In genomic region chr17:7436556-7437368, GRCh38 we compare ENCODE assay signal across 8 cellular contexts. TPM values are rescaled to one million over a fixed set of nuclear protein-coding genes. Genes with fewer than 3 reads are reported as not detected.
DNase-seq lines count a peak whose midpoint lies in the region; ATAC-seq, FAIRE-seq and TF ChIP-seq lines count a peak whose summit lies in the region.

No MANE protein-coding gene starts in this region.

- POLR2A ChIA-PET in naive thymus-derived CD8-positive, alpha-beta T cell (lab: Charles Lee) = interaction anchor here (0.5 to 8.3 kb wide), 33 partner anchors 8 to 250 kb away, joined by 3 to 133 read pairs (median 6); partner anchors contain the start of genes ACAP1, CHRNB1, NLGN2 and PHF23

- ATAC-seq in naive thymus-derived CD8-positive, alpha-beta T cell = peak; percentile 68
- peak; percentile 68 for ATAC-seq in stimulated activated memory B cell treated with anti-CD40 and anti-IgM and Interleukin-4, amounts not matched to agents 10 μg/mL and 1 μg/mL and 100 μg/mL, for 72 hours
- ATAC-seq in HG03342 (IDR thresholded peaks at IDR 0.05; ENCODE audit: unreplicated experiment) = no peak

- no peaks in the 10 kb centered on the region for H3K9me3 Mint-ChIP-seq in naive thymus-derived CD8-positive, alpha-beta T cell
- no peaks in the 10 kb centered on the region for H3K9me3 Mint-ChIP-seq in stimulated activated memory B cell treated with anti-CD40 and anti-IgM and Interleukin-4, amounts not matched to agents 10 μg/mL and 1 μg/mL and 100 μg/mL, for 72 hours

- TF ChIP-seq CTCF in fibroblast of pulmonary artery (IDR thresholded peaks at IDR 0.05; ENCODE audit: low read length, missing control alignments) = peak; percentile 33

- no peaks in the 10 kb centered on the region for H3K36me3 Mint-ChIP-seq in naive thymus-derived CD8-positive, alpha-beta T cell
- H3K36me3 Mint-ChIP-seq in stimulated activated memory B cell treated with anti-CD40 and anti-IgM and Interleukin-4, amounts not matched to agents 10 μg/mL and 1 μg/mL and 100 μg/mL, for 72 hours = peaks cover 21% of the 10 kb centered on the region

- FAIRE-seq in HTR-8/SVneo (lab: Jason Lieb, UNC) = peak; percentile 73

- H3K27ac Mint-ChIP-seq in naive thymus-derived CD8-positive, alpha-beta T cell = peak overlapping the region; percentile 83 to 99 (median 98)
- H3K27ac Mint-ChIP-seq in stimulated activated memory B cell treated with anti-CD40 and anti-IgM and Interleukin-4, amounts not matched to agents 10 μg/mL and 1 μg/mL and 100 μg/mL, for 72 hours = peak overlapping the region; percentile 81

- DNase-seq in DMS153 (lab: John Stamatoyannopoulos, UW) (peak; percentile 73), HTR-8/SVneo (ENCODE audit: insufficient read length, low spot score) (peak; percentile 76), RPMI7951 (ENCODE audit: low read depth) (peak; percentile 61), fibroblast of pulmonary artery (ENCODE audit: low read depth) (peak; percentile 78)
- peak; percentile 50 to 71 for DNase-seq in activated T-helper 1 cell treated with anti-CD3 and anti-CD28 coated beads, Interleukin-2, amount 50 U/mL, for 16 hours (ENCODE audit: low read depth in 1 of 2, low spot score in 1 of 2)
- DNase-seq in naive thymus-derived CD8-positive, alpha-beta T cell = peak; percentile 71 to 87 (median 82)

- peaks cover 22 to 51% (median 43%) of the 10 kb centered on the region in 4 donors for H3K4me1 Mint-ChIP-seq in naive thymus-derived CD8-positive, alpha-beta T cell
- H3K4me1 Mint-ChIP-seq in stimulated activated memory B cell treated with anti-CD40 and anti-IgM and Interleukin-4, amounts not matched to agents 10 μg/mL and 1 μg/mL and 100 μg/mL, for 72 hours = peaks cover 43% of the 10 kb centered on the region

- H3K27me3 Mint-ChIP-seq in naive thymus-derived CD8-positive, alpha-beta T cell = peaks cover 5 to 34% (median 15%) of the 10 kb centered on the region in 5 donors
- peaks cover 36% of the 10 kb centered on the region for H3K27me3 Mint-ChIP-seq in stimulated activated memory B cell treated with anti-CD40 and anti-IgM and Interleukin-4, amounts not matched to agents 10 μg/mL and 1 μg/mL and 100 μg/mL, for 72 hours

- peak overlapping the region; percentile 90 to 98 (median 95) for H3K4me3 Mint-ChIP-seq in naive thymus-derived CD8-positive, alpha-beta T cell
- H3K4me3 Mint-ChIP-seq in stimulated activated memory B cell treated with anti-CD40 and anti-IgM and Interleukin-4, amounts not matched to agents 10 μg/mL and 1 μg/mL and 100 μg/mL, for 72 hours = peak overlapping the region; percentile 90

- peak overlapping the region; percentile 25 for H3K4me3 ChIP-seq in fibroblast of pulmonary artery (replicated peaks; ENCODE audit: low read depth, low read length)

RNA-seq across cellular contexts. Expression of gene TMEM102, which starts 1.5 kb away (rescaled TPM):
- 2.9 and 5.5 TPM in 2 replicates for total RNA-seq in RPMI7951 (2014; rRNA removed; shearing (Covaris generic))
- total RNA-seq in naive thymus-derived CD8-positive, alpha-beta T cell = 10 to 100 TPM; 12.2 to 12.8 TPM
- polyA plus RNA-seq in naive thymus-derived CD8-positive, alpha-beta T cell = 10 to 100 TPM in 2 of 3 donors, 1 to 10 TPM in 1; 9.8 to 19.1 (median 12.1) TPM

RNA-seq across cellular contexts. Expression of gene FGF11, which starts 2.5 kb away (rescaled TPM):
- total RNA-seq in RPMI7951 (2014; rRNA removed; shearing (Covaris generic)) = 2.0 and 4.1 TPM in 2 replicates
- total RNA-seq in naive thymus-derived CD8-positive, alpha-beta T cell = 1 to 10 TPM; 2.4 to 3.0 TPM
- polyA plus RNA-seq in naive thymus-derived CD8-positive, alpha-beta T cell = under 1 TPM; 0.10 to 0.32 (median 0.22) TPM

RNA-seq across cellular contexts. Expression of gene CHRNB1, which starts 8.1 kb away (rescaled TPM):
- 10.4 and 11.9 TPM in 2 replicates for total RNA-seq in RPMI7951 (2014; rRNA removed; shearing (Covaris generic))
- 1 to 10 TPM; 5.4 to 7.3 TPM for total RNA-seq in naive thymus-derived CD8-positive, alpha-beta T cell
- polyA plus RNA-seq in naive thymus-derived CD8-positive, alpha-beta T cell = 10 to 100 TPM; 18.1 to 24.5 (median 24.3) TPM

RNA-seq across cellular contexts. Expression of gene SPEM3, which starts 8.1 kb away (rescaled TPM):
- not detected in 2 replicates for total RNA-seq in RPMI7951 (2014; rRNA removed; shearing (Covaris generic))
- not detected for total RNA-seq in naive thymus-derived CD8-positive, alpha-beta T cell
- not detected for polyA plus RNA-seq in naive thymus-derived CD8-positive, alpha-beta T cell

RNA-seq across cellular contexts. Expression of gene SPEM2, which starts 11.3 kb away (rescaled TPM):
- total RNA-seq in RPMI7951 (2014; rRNA removed; shearing (Covaris generic)) = not detected in 2 replicates
- not detected for total RNA-seq in naive thymus-derived CD8-positive, alpha-beta T cell
- not detected for polyA plus RNA-seq in naive thymus-derived CD8-positive, alpha-beta T cell
